Comparison of ENCODE assay signal across 11 cellular contexts in genomic region chr16:78130950-78131349, GRCh38.
"Had no signal": no experiment of that assay in that cellular context is flagged by ENCODE, and none has a peak within 500 bp of the region (broad histone marks: within the 10 kb centered on the region; RNA-seq: fewer than 3 reads in every experiment).

No MANE protein-coding gene starts in this region.

- H3K9ac ChIP-seq: GM23248 had no signal

- DNase-seq: GM23248, GOT3, H7, H9, HCEC 1CT, HFFc6 had no signal

- H2AFZ ChIP-seq: GM23248, GM23338 had no signal

- ATAC-seq: GM23338, HCT116 had no signal

- H3K4me3 ChIP-seq: GM23248, GM23338, HAP-1 had no signal

- H3K4me2 ChIP-seq: GM23338 had no signal

- H3K9me3 ChIP-seq: HAP-1 had no signal

- H3K27ac ChIP-seq: GM23248 had no signal

- H3K36me3 ChIP-seq: HAP-1 had no signal

- H3K4me1 ChIP-seq: HAP-1 had no signal

- FAIRE-seq: H1, H54 had no signal
